9 cellular contexts compared by ENCODE assay signal in the genomic region with DNA sequence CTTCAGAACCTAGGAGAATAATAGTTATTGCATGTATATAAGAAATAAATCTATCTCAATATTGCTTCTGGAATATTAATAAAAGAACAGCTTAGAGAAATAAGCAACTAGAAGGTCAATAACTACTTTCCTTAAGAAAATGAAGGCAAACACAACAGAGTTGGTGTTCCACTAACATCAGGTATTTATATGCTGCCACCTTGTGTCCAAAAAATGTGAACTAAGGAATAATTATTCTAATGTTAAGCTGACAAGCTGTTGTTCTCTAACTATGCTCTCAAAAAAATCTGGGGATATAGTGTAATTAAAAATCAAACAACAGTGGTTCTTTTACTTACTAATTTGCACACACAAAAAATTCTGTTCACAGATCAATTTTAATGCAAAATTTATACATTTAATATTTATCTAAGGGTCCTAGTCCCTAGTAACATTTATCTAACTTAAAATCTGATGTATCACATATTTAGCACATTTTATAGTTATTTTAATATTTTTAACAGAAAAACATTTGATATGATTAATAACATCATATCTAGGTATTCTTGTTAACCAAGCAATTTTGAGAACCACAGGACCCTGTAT. TPM values are rescaled to one million over a fixed set of nuclear protein-coding genes. Genes with fewer than 3 reads are reported as not detected.
DNase-seq lines count a peak whose midpoint lies in the region; ATAC-seq and TF ChIP-seq lines count a peak whose summit lies in the region.
"Had no signal": no experiment of that assay in that cellular context is flagged by ENCODE, and none has a peak within 500 bp of the region (broad histone marks: within the 10 kb centered on the region; RNA-seq: fewer than 3 reads in every experiment).

No MANE protein-coding gene starts in this region.

- no peaks in the 10 kb centered on the region for H3K27me3 Mint-ChIP-seq in activated CD8-positive, alpha-beta memory T cell treated with anti-CD3 and anti-CD28 coated beads, Interleukin-2, amount 10 ng/mL, durations not matched to agents 7 days and 5 days
- H3K27me3 Mint-ChIP-seq in brain: no peaks in the 10 kb centered on the region
- H3K27me3 Mint-ChIP-seq: stimulated activated naive B cell treated with anti-CD40 and anti-IgM and Interleukin-4, amounts not matched to agents 10 μg/mL and 1 μg/mL and 100 μg/mL, for 72 hours had no signal

- no peaks in the 10 kb centered on the region for H3K4me1 ChIP-seq in uterus

- no peaks in the 10 kb centered on the region for H3K9me3 ChIP-seq in uterus

- H3K4me1 Mint-ChIP-seq in activated CD8-positive, alpha-beta memory T cell treated with anti-CD3 and anti-CD28 coated beads, Interleukin-2, amount 10 ng/mL, durations not matched to agents 7 days and 5 days: no peaks in the 10 kb centered on the region
- no peaks in the 10 kb centered on the region for H3K4me1 Mint-ChIP-seq in brain
- H3K4me1 Mint-ChIP-seq: stimulated activated naive B cell treated with anti-CD40 and anti-IgM and Interleukin-4, amounts not matched to agents 10 μg/mL and 1 μg/mL and 100 μg/mL, for 72 hours had no signal

- H3K9me3 Mint-ChIP-seq in activated CD8-positive, alpha-beta memory T cell treated with anti-CD3 and anti-CD28 coated beads, Interleukin-2, amount 10 ng/mL, durations not matched to agents 7 days and 5 days (ENCODE audit: low read depth): no peaks in the 10 kb centered on the region
- H3K9me3 Mint-ChIP-seq in brain: no peaks in the 10 kb centered on the region
- H3K9me3 Mint-ChIP-seq: stimulated activated naive B cell treated with anti-CD40 and anti-IgM and Interleukin-4, amounts not matched to agents 10 μg/mL and 1 μg/mL and 100 μg/mL, for 72 hours had no signal

- no peak overlapping the region for H3K27ac Mint-ChIP-seq in activated CD8-positive, alpha-beta memory T cell treated with anti-CD3 and anti-CD28 coated beads, Interleukin-2, amount 10 ng/mL, durations not matched to agents 7 days and 5 days
- no peak overlapping the region for H3K27ac Mint-ChIP-seq in brain
- H3K27ac Mint-ChIP-seq: stimulated activated naive B cell treated with anti-CD40 and anti-IgM and Interleukin-4, amounts not matched to agents 10 μg/mL and 1 μg/mL and 100 μg/mL, for 72 hours had no signal

- intact Hi-C loops in uterus (cut with DNase I; ENCODE audit: low total_unique reads): no loop called here

- H3K27me3 ChIP-seq in uterus: no peaks in the 10 kb centered on the region

- peak; percentile 80 to 85 for TF ChIP-seq CTCF in brain (conservative IDR thresholded peaks at IDR 0.05)
- peak; percentile 59 to 71 (median 62) for TF ChIP-seq CTCF in uterus (IDR thresholded peaks at IDR 0.05)

- H3K4me3 Mint-ChIP-seq in activated CD8-positive, alpha-beta memory T cell treated with anti-CD3 and anti-CD28 coated beads, Interleukin-2, amount 10 ng/mL, durations not matched to agents 7 days and 5 days: no peak overlapping the region
- H3K4me3 Mint-ChIP-seq in brain: no peak overlapping the region
- H3K4me3 Mint-ChIP-seq: stimulated activated naive B cell treated with anti-CD40 and anti-IgM and Interleukin-4, amounts not matched to agents 10 μg/mL and 1 μg/mL and 100 μg/mL, for 72 hours had no signal

- peaks cover 10% of the 10 kb centered on the region for H3K36me3 Mint-ChIP-seq in activated CD8-positive, alpha-beta memory T cell treated with anti-CD3 and anti-CD28 coated beads, Interleukin-2, amount 10 ng/mL, durations not matched to agents 7 days and 5 days
- H3K36me3 Mint-ChIP-seq in brain: peaks cover 4% of the 10 kb centered on the region

- H3K4me3 ChIP-seq in uterus: no peak overlapping the region

- TF ChIP-seq POLR2A in uterus (IDR thresholded peaks at IDR 0.05): no peak

- ATAC-seq in activated CD8-positive, alpha-beta memory T cell treated with anti-CD3 and anti-CD28 coated beads, Interleukin-2, amount 10 ng/mL, durations not matched to agents 7 days and 5 days: peak; percentile 63
- ATAC-seq in HG02870 (IDR thresholded peaks at IDR 0.05; ENCODE audit: unreplicated experiment): peak; percentile 76

- H3K36me3 ChIP-seq in uterus: no peaks in the 10 kb centered on the region

- DNase-seq in activated CD8-positive, alpha-beta memory T cell treated with anti-CD3 and anti-CD28 coated beads, Interleukin-2, amount 10 ng/mL, durations not matched to agents 7 days and 5 days: no peak
- no peak for DNase-seq in activated CD8-positive, alpha-beta memory T cell treated with anti-CD3 and anti-CD28 coated beads, Interleukin-2, amount 50 U/mL, for 48 hours
- peak; percentile 42 for DNase-seq in NCI-H2227 treated with DMSO at 0.1 percent for 48 hours (lab: John Stamatoyannopoulos, UW)
- peak; percentile 52 for DNase-seq in kidney glomerular epithelial cell (lab: John Stamatoyannopoulos, UW)
- DNase-seq in uterus: no peak
- DNase-seq in GM19238 (ENCODE audit: insufficient read length, low spot score): no peak
- DNase-seq: stimulated activated naive B cell treated with anti-CD40 and anti-IgM and Interleukin-4, amounts not matched to agents 10 μg/mL and 1 μg/mL and 100 μg/mL, for 72 hours had no signal

- peak overlapping the region in 1 of 2 donors; percentile 11 for H3K27ac ChIP-seq in uterus

- CTCF ChIA-PET in activated CD8-positive, alpha-beta memory T cell treated with anti-CD3 and anti-CD28 coated beads, Interleukin-2, amount 10 ng/mL, durations not matched to agents 7 days and 5 days (lab: Charles Lee): interaction anchor here (0.9 to 3.4 kb wide), 11 partner anchors 10 to 545 kb away, joined by 3 to 34 read pairs (median 3); a partner anchor contains a TSS

RNA-seq across cellular contexts. Expression of a gene that starts 39.6 kb away (rescaled TPM):
- 10 to 100 TPM; 50.8 to 68.5 TPM for total RNA-seq in activated CD8-positive, alpha-beta memory T cell treated with anti-CD3 and anti-CD28 coated beads, Interleukin-2, amount 10 ng/mL, durations not matched to agents 7 days and 5 days
- polyA plus RNA-seq in brain (ENCODE audit: insufficient read depth, low read depth, low replicate concordance): 14.5 TPM
- total RNA-seq in uterus: 10 to 100 TPM in 3 of 4 donors, 1 to 10 TPM in 1; 7.4 to 40.9 (median 23.1) TPM

RNA-seq across cellular contexts. Expression of a gene that starts 39.9 kb away (rescaled TPM):
- 10 to 100 TPM; 59.0 to 59.3 TPM for total RNA-seq in activated CD8-positive, alpha-beta memory T cell treated with anti-CD3 and anti-CD28 coated beads, Interleukin-2, amount 10 ng/mL, durations not matched to agents 7 days and 5 days
- polyA plus RNA-seq in brain (ENCODE audit: insufficient read depth, low read depth, low replicate concordance): 6.1 TPM
- total RNA-seq in uterus: 100 to 1,000 TPM in 2 of 4 donors, 10 to 100 TPM in 2; 68.9 to 290 (median 98.1) TPM

Comparison
In these comparisons a context has a peak if more than half of its experiments do, and no peak if none do; other contexts are left out.
1. DNase-seq: peak in NCI-H2227 treated with DMSO at 0.1 percent for 48 hours (single experiment) and kidney glomerular epithelial cell (single experiment); none in activated CD8-positive, alpha-beta memory T cell treated with anti-CD3 and anti-CD28 coated beads, Interleukin-2, amount 10 ng/mL, durations not matched to agents 7 days and 5 days (single experiment), activated CD8-positive, alpha-beta memory T cell treated with anti-CD3 and anti-CD28 coated beads, Interleukin-2, amount 50 U/mL, for 48 hours (single experiment), uterus (0 of 2) and GM19238 (single experiment).